ENCODE assay signal across 1 cellular context in the genomic region with DNA sequence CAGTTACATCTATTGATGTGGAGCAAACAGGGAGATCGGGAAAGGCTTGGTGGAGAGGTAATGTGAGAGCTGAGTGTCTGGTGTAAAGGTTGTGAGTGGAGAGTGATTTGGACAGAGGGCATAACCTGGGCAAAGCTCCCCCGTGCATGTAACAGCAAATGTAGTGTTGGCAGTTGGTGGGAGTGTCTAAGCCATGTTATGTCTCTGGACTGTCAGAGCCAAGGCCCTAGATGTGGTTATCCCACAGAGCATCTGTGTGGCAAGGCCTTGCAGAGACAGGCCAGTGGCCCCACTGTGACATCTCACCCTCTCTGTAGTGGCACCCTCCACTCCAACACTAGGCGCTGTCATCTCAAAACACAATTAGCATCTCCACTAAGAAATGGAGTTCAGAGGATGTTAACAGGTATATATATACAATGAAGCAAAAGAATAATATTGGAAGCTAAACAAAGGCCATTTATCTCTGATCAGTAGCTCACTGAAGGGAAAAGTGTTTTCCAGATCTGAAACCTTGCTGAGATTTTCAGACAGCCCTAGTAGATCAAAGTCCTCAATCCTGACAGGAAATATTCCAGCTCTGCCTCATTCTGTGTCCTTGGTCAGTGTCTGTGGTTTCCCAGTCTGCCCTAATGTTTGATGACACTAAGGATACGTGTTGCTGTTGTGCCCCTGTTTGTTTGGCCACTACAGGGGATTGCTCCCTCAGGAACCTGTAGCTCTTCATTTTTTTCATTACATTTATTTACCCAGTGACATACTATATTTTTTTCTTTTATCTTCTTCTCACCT.
A peak's percentile ranks its signal among the peaks of the same experiment; 100 is the strongest.
TF ChIP-seq lines count a peak whose summit lies in the region.

No MANE protein-coding gene starts in this region.

TF ChIP-seq in HepG2, 621 proteins besides CTCF, POLR2A, EP300 and RAD21 (continues in another document):
- TF ChIP-seq, protein P1, sequence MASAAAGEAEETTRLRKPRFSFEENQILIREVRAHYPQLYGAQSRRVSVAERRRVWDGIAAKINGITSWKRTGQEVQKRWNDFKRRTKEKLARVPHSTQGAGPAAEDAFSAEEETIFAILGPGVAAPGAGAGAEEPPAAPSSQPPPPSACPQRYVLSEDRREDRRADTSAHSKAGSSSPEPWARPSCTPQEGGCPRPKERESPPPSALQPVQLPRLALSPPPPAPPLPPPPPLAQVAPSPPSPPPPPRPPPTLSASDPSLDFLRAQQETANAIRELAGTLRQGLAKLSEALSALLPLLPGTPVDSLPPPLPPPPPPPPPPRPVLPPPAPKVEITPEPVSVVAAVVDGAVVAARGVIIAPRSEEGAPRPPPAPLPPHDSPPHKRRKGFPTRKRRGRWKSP (CRISPR knock-in tag; IDR thresholded peaks at IDR 0.05): peak; percentile 64; the same call in 1 of the 2 replicates
- TF ChIP-seq KLF9 (CRISPR knock-in tag; IDR thresholded peaks at IDR 0.05; ENCODE audit: low read depth): no peak
- 0 out of 2 replicates have a peak, but pooled peaks have one; percentile 17 for TF ChIP-seq THAP11 (CRISPR knock-in tag; IDR thresholded peaks at IDR 0.05)
- TF ChIP-seq ZFP37 (CRISPR knock-in tag; IDR thresholded peaks at IDR 0.05; ENCODE audit: borderline replicate concordance): 0 out of 2 replicates have a peak, but pooled peaks have one; percentile 26
- TF ChIP-seq THYN1 (CRISPR knock-in tag; IDR thresholded peaks at IDR 0.05; ENCODE audit: borderline replicate concordance, low read depth): no peak
- peak; percentile 80 for TF ChIP-seq TEAD3 (CRISPR knock-in tag; optimal IDR thresholded peaks at IDR 0.05; ENCODE audit: borderline replicate concordance)
- 0 out of 2 replicates have a peak, but pooled peaks have one; percentile 32 for TF ChIP-seq ZNF232 (CRISPR knock-in tag; IDR thresholded peaks at IDR 0.05; ENCODE audit: borderline replicate concordance)
- TF ChIP-seq ZNF12 (CRISPR knock-in tag; IDR thresholded peaks at IDR 0.05): peak; percentile 61; the same call in 1 of the 2 replicates
- peak; percentile 87 for TF ChIP-seq GATAD2A (CRISPR knock-in tag; IDR thresholded peaks at IDR 0.05)
- TF ChIP-seq ZFAT (CRISPR knock-in tag; conservative IDR thresholded peaks at IDR 0.05): no peak
- TF ChIP-seq HES4 (CRISPR knock-in tag; IDR thresholded peaks at IDR 0.05; ENCODE audit: borderline replicate concordance): no peak
- TF ChIP-seq FOXA1 (IDR thresholded peaks at IDR 0.05): no peak
- TF ChIP-seq FOXA1 (CRISPR knock-in tag; IDR thresholded peaks at IDR 0.05): 0 out of 2 replicates have a peak, but pooled peaks have one; percentile 26
- TF ChIP-seq ERF (CRISPR knock-in tag; IDR thresholded peaks at IDR 0.05): peak; percentile 75
- peak; percentile 59; the same call in 1 of the 2 replicates for TF ChIP-seq ZNF331 (CRISPR knock-in tag; IDR thresholded peaks at IDR 0.05)
- TF ChIP-seq FOSL2 (CRISPR knock-in tag; IDR thresholded peaks at IDR 0.05): peak; percentile 83
- TF ChIP-seq ZMYM4 (CRISPR knock-in tag; IDR thresholded peaks at IDR 0.05): peak; percentile 43; the same call in 1 of the 2 replicates
- TF ChIP-seq ETV5 (CRISPR knock-in tag; IDR thresholded peaks at IDR 0.05; ENCODE audit: borderline replicate concordance): peak; percentile 83; the same call in 1 of the 2 replicates
- TF ChIP-seq ZFP82 (CRISPR knock-in tag; IDR thresholded peaks at IDR 0.05; ENCODE audit: borderline replicate concordance): no peak
- TF ChIP-seq MIER3 (CRISPR knock-in tag; IDR thresholded peaks at IDR 0.05; ENCODE audit: borderline replicate concordance): peak; percentile 21; the same call in 1 of the 2 replicates
- TF ChIP-seq SALL1 (CRISPR knock-in tag; IDR thresholded peaks at IDR 0.05): peak; percentile 45
- TF ChIP-seq ISL2 (CRISPR knock-in tag; IDR thresholded peaks at IDR 0.05): peak; percentile 75
- no peak for TF ChIP-seq BRD4 (CRISPR knock-in tag; IDR thresholded peaks at IDR 0.05)
- TF ChIP-seq PHF21A (CRISPR knock-in tag; IDR thresholded peaks at IDR 0.05): peak; percentile 77
- no peak for TF ChIP-seq ZNF530 (CRISPR knock-in tag; IDR thresholded peaks at IDR 0.05; ENCODE audit: low read depth)
- TF ChIP-seq POGZ (CRISPR knock-in tag; IDR thresholded peaks at IDR 0.05): peak; percentile 58; the same call in 1 of the 2 replicates
- no peak for TF ChIP-seq ZBTB33 (CRISPR knock-in tag; IDR thresholded peaks at IDR 0.05)
- TF ChIP-seq, protein P2, sequence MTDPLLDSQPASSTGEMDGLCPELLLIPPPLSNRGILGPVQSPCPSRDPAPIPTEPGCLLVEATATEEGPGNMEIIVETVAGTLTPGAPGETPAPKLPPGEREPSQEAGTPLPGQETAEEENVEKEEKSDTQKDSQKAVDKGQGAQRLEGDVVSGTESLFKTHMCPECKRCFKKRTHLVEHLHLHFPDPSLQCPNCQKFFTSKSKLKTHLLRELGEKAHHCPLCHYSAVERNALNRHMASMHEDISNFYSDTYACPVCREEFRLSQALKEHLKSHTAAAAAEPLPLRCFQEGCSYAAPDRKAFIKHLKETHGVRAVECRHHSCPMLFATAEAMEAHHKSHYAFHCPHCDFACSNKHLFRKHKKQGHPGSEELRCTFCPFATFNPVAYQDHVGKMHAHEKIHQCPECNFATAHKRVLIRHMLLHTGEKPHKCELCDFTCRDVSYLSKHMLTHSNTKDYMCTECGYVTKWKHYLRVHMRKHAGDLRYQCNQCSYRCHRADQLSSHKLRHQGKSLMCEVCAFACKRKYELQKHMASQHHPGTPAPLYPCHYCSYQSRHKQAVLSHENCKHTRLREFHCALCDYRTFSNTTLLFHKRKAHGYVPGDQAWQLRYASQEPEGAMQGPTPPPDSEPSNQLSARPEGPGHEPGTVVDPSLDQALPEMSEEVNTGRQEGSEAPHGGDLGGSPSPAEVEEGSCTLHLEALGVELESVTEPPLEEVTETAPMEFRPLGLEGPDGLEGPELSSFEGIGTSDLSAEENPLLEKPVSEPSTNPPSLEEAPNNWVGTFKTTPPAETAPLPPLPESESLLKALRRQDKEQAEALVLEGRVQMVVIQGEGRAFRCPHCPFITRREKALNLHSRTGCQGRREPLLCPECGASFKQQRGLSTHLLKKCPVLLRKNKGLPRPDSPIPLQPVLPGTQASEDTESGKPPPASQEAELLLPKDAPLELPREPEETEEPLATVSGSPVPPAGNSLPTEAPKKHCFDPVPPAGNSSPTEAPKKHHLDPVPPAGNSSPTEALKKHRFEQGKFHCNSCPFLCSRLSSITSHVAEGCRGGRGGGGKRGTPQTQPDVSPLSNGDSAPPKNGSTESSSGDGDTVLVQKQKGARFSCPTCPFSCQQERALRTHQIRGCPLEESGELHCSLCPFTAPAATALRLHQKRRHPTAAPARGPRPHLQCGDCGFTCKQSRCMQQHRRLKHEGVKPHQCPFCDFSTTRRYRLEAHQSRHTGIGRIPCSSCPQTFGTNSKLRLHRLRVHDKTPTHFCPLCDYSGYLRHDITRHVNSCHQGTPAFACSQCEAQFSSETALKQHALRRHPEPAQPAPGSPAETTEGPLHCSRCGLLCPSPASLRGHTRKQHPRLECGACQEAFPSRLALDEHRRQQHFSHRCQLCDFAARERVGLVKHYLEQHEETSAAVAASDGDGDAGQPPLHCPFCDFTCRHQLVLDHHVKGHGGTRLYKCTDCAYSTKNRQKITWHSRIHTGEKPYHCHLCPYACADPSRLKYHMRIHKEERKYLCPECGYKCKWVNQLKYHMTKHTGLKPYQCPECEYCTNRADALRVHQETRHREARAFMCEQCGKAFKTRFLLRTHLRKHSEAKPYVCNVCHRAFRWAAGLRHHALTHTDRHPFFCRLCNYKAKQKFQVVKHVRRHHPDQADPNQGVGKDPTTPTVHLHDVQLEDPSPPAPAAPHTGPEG (CRISPR knock-in tag; IDR thresholded peaks at IDR 0.05): 0 out of 2 replicates have a peak, but pooled peaks have one; percentile 49
- TF ChIP-seq NCOA2 (CRISPR knock-in tag; IDR thresholded peaks at IDR 0.05): peak; percentile 81
- peak; percentile 89 for TF ChIP-seq HNF4A (CRISPR knock-in tag; IDR thresholded peaks at IDR 0.05)
- 0 out of 2 replicates have a peak, but pooled peaks have one; percentile 68 for TF ChIP-seq ZNF292 (CRISPR knock-in tag; IDR thresholded peaks at IDR 0.05; ENCODE audit: borderline replicate concordance, low read depth)
- TF ChIP-seq PPARG (CRISPR knock-in tag; conservative IDR thresholded peaks at IDR 0.05): 0 out of 2 replicates have a peak, but pooled peaks have one; percentile 44
- TF ChIP-seq RAD51 (IDR thresholded peaks at IDR 0.05; ENCODE audit: borderline replicate concordance): no peak
- TF ChIP-seq HOXA3 (CRISPR knock-in tag; IDR thresholded peaks at IDR 0.05): peak; percentile 60; the same call in 1 of the 2 replicates
- TF ChIP-seq NR2F6 (IDR thresholded peaks at IDR 0.05): peak; percentile 42; the same call in 1 of the 2 replicates
- peak; percentile 43; the same call in 1 of the 2 replicates for TF ChIP-seq NR2F6 (CRISPR knock-in tag; IDR thresholded peaks at IDR 0.05)
- peak; percentile 42; the same call in 1 of the 2 replicates for TF ChIP-seq FOXP1 (IDR thresholded peaks at IDR 0.05)
- TF ChIP-seq FOXP1 (CRISPR knock-in tag; IDR thresholded peaks at IDR 0.05): peak; percentile 91
- TF ChIP-seq HMG20A (CRISPR knock-in tag; IDR thresholded peaks at IDR 0.05; ENCODE audit: borderline replicate concordance): peak; percentile 85; the same call in 1 of the 2 replicates
- no peak for TF ChIP-seq ZNF136 (CRISPR knock-in tag; IDR thresholded peaks at IDR 0.05; ENCODE audit: low read depth)
- TF ChIP-seq MATR3 (CRISPR knock-in tag; IDR thresholded peaks at IDR 0.05): no peak
- 0 out of 2 replicates have a peak, but pooled peaks have one; percentile 33 for TF ChIP-seq KAT8 (CRISPR knock-in tag; IDR thresholded peaks at IDR 0.05)
- TF ChIP-seq ZNF121 (CRISPR knock-in tag; IDR thresholded peaks at IDR 0.05): no peak
- peak; percentile 48; the same call in 1 of the 2 replicates for TF ChIP-seq HDAC1 (CRISPR knock-in tag; IDR thresholded peaks at IDR 0.05)
- TF ChIP-seq RCOR2 (CRISPR knock-in tag; IDR thresholded peaks at IDR 0.05): peak; percentile 56; the same call in 1 of the 2 replicates
- TF ChIP-seq TARDBP (CRISPR knock-in tag; IDR thresholded peaks at IDR 0.05): peak; percentile 55; the same call in 1 of the 2 replicates
- no peak for TF ChIP-seq RNF2 (conservative IDR thresholded peaks at IDR 0.05; ENCODE audit: low read depth)
- TF ChIP-seq HOXD1 (CRISPR knock-in tag; IDR thresholded peaks at IDR 0.05): no peak
- no peak for TF ChIP-seq DNMT1 (CRISPR knock-in tag; IDR thresholded peaks at IDR 0.05)
- TF ChIP-seq TP53 (CRISPR knock-in tag; conservative IDR thresholded peaks at IDR 0.05): 0 out of 2 replicates have a peak, but pooled peaks have one; percentile 19
- 0 out of 2 replicates have a peak, but pooled peaks have one; percentile 69 for TF ChIP-seq ZNF264 (CRISPR knock-in tag; IDR thresholded peaks at IDR 0.05)
- peak; percentile 21; the same call in 1 of the 2 replicates for TF ChIP-seq TBX3 (IDR thresholded peaks at IDR 0.05; ENCODE audit: borderline replicate concordance)
- no peak for TF ChIP-seq RBFOX2 (IDR thresholded peaks at IDR 0.05; ENCODE audit: low read depth, low read length)
- TF ChIP-seq PITX1 (CRISPR knock-in tag; IDR thresholded peaks at IDR 0.05): peak; percentile 17; the same call in 1 of the 2 replicates
- TF ChIP-seq, protein P3, sequence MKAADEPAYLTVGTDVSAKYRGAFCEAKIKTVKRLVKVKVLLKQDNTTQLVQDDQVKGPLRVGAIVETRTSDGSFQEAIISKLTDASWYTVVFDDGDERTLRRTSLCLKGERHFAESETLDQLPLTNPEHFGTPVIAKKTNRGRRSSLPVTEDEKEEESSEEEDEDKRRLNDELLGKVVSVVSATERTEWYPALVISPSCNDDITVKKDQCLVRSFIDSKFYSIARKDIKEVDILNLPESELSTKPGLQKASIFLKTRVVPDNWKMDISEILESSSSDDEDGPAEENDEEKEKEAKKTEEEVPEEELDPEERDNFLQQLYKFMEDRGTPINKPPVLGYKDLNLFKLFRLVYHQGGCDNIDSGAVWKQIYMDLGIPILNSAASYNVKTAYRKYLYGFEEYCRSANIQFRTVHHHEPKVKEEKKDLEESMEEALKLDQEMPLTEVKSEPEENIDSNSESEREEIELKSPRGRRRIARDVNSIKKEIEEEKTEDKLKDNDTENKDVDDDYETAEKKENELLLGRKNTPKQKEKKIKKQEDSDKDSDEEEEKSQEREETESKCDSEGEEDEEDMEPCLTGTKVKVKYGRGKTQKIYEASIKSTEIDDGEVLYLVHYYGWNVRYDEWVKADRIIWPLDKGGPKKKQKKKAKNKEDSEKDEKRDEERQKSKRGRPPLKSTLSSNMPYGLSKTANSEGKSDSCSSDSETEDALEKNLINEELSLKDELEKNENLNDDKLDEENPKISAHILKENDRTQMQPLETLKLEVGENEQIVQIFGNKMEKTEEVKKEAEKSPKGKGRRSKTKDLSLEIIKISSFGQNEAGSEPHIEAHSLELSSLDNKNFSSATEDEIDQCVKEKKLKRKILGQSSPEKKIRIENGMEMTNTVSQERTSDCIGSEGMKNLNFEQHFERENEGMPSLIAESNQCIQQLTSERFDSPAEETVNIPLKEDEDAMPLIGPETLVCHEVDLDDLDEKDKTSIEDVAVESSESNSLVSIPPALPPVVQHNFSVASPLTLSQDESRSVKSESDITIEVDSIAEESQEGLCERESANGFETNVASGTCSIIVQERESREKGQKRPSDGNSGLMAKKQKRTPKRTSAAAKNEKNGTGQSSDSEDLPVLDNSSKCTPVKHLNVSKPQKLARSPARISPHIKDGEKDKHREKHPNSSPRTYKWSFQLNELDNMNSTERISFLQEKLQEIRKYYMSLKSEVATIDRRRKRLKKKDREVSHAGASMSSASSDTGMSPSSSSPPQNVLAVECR (CRISPR knock-in tag; IDR thresholded peaks at IDR 0.05; ENCODE audit: borderline replicate concordance): peak; percentile 24; the same call in 1 of the 2 replicates
- TF ChIP-seq ASH2L (IDR thresholded peaks at IDR 0.05; ENCODE audit: insufficient read length, low read depth, low read length): peak; percentile 45
- peak; percentile 64 for TF ChIP-seq TCF7 (IDR thresholded peaks at IDR 0.05; ENCODE audit: low read depth)
- TF ChIP-seq ZNF614 (CRISPR knock-in tag; IDR thresholded peaks at IDR 0.05; ENCODE audit: borderline replicate concordance): peak; percentile 75
- TF ChIP-seq KAT2B (IDR thresholded peaks at IDR 0.05; ENCODE audit: borderline replicate concordance, low read depth, low read length): no peak
- no peak for TF ChIP-seq MTA3 (CRISPR knock-in tag; IDR thresholded peaks at IDR 0.05)
